In genomic region chr22:49021097-49021925, GRCh38 we compare ENCODE assay signal across 14 cellular contexts.
"Had no signal": no experiment of that assay in that cellular context is flagged by ENCODE, and none has a peak within 500 bp of the region (broad histone marks: within the 10 kb centered on the region; RNA-seq: fewer than 3 reads in every experiment).

No MANE protein-coding gene starts in this region.

- H3K36me3 ChIP-seq: adrenal gland, ovary had no signal

- H3K4me1 ChIP-seq: adrenal gland had no signal

- H3K4me3 ChIP-seq: adrenal gland, ovary, smooth muscle cell had no signal

- H3K4me2 ChIP-seq: smooth muscle cell had no signal

- H3K9me3 ChIP-seq: adrenal gland, ovary had no signal

- H3K27ac ChIP-seq: adrenal gland, ovary had no signal

- DNase-seq: activated CD4-positive, alpha-beta T cell treated with anti-CD3 and anti-CD28 coated beads, Interleukin-2, amount 50 U/mL, for 1 hour; activated gamma-delta T cell treated with Interleukin-2 at 50 U/mL for 16 hours; activated T-cell treated with anti-CD3 and anti-CD28 coated beads, Interleukin-2, amount 50 U/mL, for 24 hours; dermis blood vessel endothelial cell; immature natural killer cell; mesenchymal stem cell; nephron progenitor cell; SHP77 treated with DMSO at 0.1 percent for 48 hours; stimulated activated naive B cell treated with anti-CD40 and anti-IgM and Interleukin-4, amounts not matched to agents 10 μg/mL and 1 μg/mL and 100 μg/mL, for 72 hours; trophoblast cell had no signal

- ATAC-seq: esophagus mucosa; stimulated activated naive B cell treated with anti-CD40 and anti-IgM and Interleukin-4, amounts not matched to agents 10 μg/mL and 1 μg/mL and 100 μg/mL, for 72 hours had no signal

- H3K27me3 ChIP-seq: adrenal gland, ovary had no signal
